ENCODE assay signal across 16 cellular contexts in the genomic region with DNA sequence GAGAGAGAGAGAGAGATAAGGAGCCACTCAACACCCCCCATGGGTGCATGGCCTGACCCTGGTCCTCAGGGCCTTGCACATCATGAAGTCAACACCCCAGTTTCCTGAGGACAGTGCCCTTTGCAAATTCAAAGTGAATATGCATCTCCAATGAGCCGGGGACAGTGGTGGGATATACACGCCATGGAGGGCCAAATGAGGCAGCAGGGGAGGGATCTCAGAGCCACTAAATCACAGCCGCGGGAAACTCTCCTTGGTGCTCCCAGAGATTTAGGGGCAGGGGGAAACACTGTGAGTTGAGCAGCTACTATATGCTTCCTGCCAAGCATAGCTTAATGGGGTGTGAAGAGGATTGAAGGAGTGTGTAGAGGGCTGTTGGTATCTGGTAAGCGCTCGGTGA. TPM values are rescaled to one million over a fixed set of nuclear protein-coding genes. Genes with fewer than 3 reads are reported as not detected.
"Had no signal": no experiment of that assay in that cellular context is flagged by ENCODE, and none has a peak within 500 bp of the region (broad histone marks: within the 10 kb centered on the region; RNA-seq: fewer than 3 reads in every experiment).

No MANE protein-coding gene starts in this region.

- H3K4me3 ChIP-seq: colonic mucosa, mucosa of descending colon, right atrium auricular region had no signal

- H3K36me3 Mint-ChIP-seq: naive thymus-derived CD8-positive, alpha-beta T cell had no signal

- DNase-seq: colonic mucosa; dermis blood vessel endothelial cell; foreskin melanocyte; hypothalamus; islet precursor cell; mammary epithelial cell; mucosa of descending colon; naive thymus-derived CD8-positive, alpha-beta T cell; small intestine; stimulated activated CD4-positive, alpha-beta T cell treated with anti-CD3 and anti-CD28 coated beads, Interleukin-12 subunit alpha, Interleukin-12 subunit beta, amount 100 ng/mL, for 4 hours; stimulated activated CD4-positive, alpha-beta T cell treated with anti-CD3 and anti-CD28 coated beads, Interleukin-2, amount 100 ng/mL, for 48 hours; stimulated activated naive CD4-positive, alpha-beta T cell treated with Interleukin-2 at 50 U/mL for 16 hours; trophoblast cell had no signal

- H3K27me3 ChIP-seq: right atrium auricular region had no signal

- ATAC-seq: left lobe of liver; mucosa of descending colon; naive thymus-derived CD8-positive, alpha-beta T cell had no signal

- H3K4me3 Mint-ChIP-seq: naive thymus-derived CD8-positive, alpha-beta T cell had no signal

- H3K36me3 ChIP-seq: colonic mucosa, right atrium auricular region had no signal

- H3K4me1 ChIP-seq: colonic mucosa had no signal

- H3K27ac ChIP-seq: colonic mucosa, right atrium auricular region had no signal

- H3K9me3 ChIP-seq: colonic mucosa, mucosa of descending colon, right atrium auricular region had no signal

- H3K9me3 Mint-ChIP-seq: naive thymus-derived CD8-positive, alpha-beta T cell had no signal

RNA-seq across cellular contexts. Expression of gene MATN1, which starts 35.5 kb away (rescaled TPM):
- total RNA-seq: colonic mucosa, left lobe of liver, lower leg skin, mammary epithelial cell, right atrium auricular region had no signal
